9 cellular contexts compared by ENCODE assay signal in genomic region chr2:126655066-126655465, GRCh38. TPM values are rescaled to one million over a fixed set of nuclear protein-coding genes. Genes with fewer than 3 reads are reported as not detected.
DNase-seq lines count a peak whose midpoint lies in the region; ATAC-seq, FAIRE-seq and TF ChIP-seq lines count a peak whose summit lies in the region.
"Had no signal": no experiment of that assay in that cellular context is flagged by ENCODE, and none has a peak within 500 bp of the region (broad histone marks: within the 10 kb centered on the region; RNA-seq: fewer than 3 reads in every experiment).

No MANE protein-coding gene starts in this region.

- no peaks in the 10 kb centered on the region for H4K20me1 ChIP-seq in SK-N-SH (ENCODE audit: insufficient read depth)
- no peaks in the 10 kb centered on the region for H4K20me1 ChIP-seq in HepG2 (ENCODE audit: insufficient read depth, low read length)

- ATAC-seq in SK-N-SH treated with all-trans-retinoic acid at 6 μM for 48 hours (no peak), HepG2 (no peak)
- no peak for ATAC-seq in activated T-helper 17 cell treated with anti-CD3 and anti-CD28 coated beads, Interleukin-2, amount 50 U/mL, for 72 hours (replicated peaks)
- no peak for ATAC-seq in activated CD4-positive, CD25-positive, alpha-beta regulatory T cell treated with anti-CD3 and anti-CD28 coated beads, Interleukin-2, amount 50 U/mL, for 24 hours
- ATAC-seq: PC-3 had no signal

- CTCF ChIA-PET in SK-N-SH (lab: Yijun Ruan, JAX): no interaction called here
- CTCF ChIA-PET in HepG2 (lab: Yijun Ruan, JAX; ENCODE audit: low intra/inter-chr PET ratio, low total read pairs): no interaction called here

- peaks cover 16% of the 10 kb centered on the region for H3K4me1 Mint-ChIP-seq in activated T-helper 17 cell treated with anti-CD3 and anti-CD28 coated beads, Interleukin-2, amount 50 U/mL, for 72 hours

- H3K36me3 Mint-ChIP-seq in activated T-helper 17 cell treated with anti-CD3 and anti-CD28 coated beads, Interleukin-2, amount 50 U/mL, for 72 hours (ENCODE audit: low read depth): peaks cover 41% of the 10 kb centered on the region

- no peaks in the 10 kb centered on the region for H3F3A ChIP-seq in SK-N-SH (replicated peaks; ENCODE audit: insufficient read depth)

- H3K4me1 ChIP-seq in SK-N-SH (ENCODE audit: control insufficient read depth in 1 of 2, insufficient read depth in 2 of 2, low read depth in 1 of 2, low read length in 1 of 2): no peaks in the 10 kb centered on the region; a peak in 1 of 4 replicates
- H3K4me1 ChIP-seq in HepG2 (ENCODE audit: insufficient read depth, low read length): no peaks in the 10 kb centered on the region
- peaks cover 47% of the 10 kb centered on the region for H3K4me1 ChIP-seq in stomach smooth muscle (ENCODE audit: control insufficient read depth, insufficient read depth, low read length)

- H3K36me3 ChIP-seq in SK-N-SH (replicated peaks in 1 of 2; ENCODE audit: control insufficient read depth in 1 of 2, insufficient read depth in 2 of 2, low read length in 1 of 2): no peaks in the 10 kb centered on the region
- H3K36me3 ChIP-seq in HepG2 (replicated peaks in 1 of 2; ENCODE audit: control insufficient read depth in 1 of 2, insufficient read depth in 2 of 2, low read length in 2 of 2): no peaks in the 10 kb centered on the region
- H3K36me3 ChIP-seq in stomach smooth muscle (ENCODE audit: control insufficient read depth in 2 of 2, insufficient read depth in 2 of 2, low read length in 2 of 2): no peaks in the 10 kb centered on the region

- H3K27me3 ChIP-seq in SK-N-SH (ENCODE audit: insufficient read depth) (no peaks in the 10 kb centered on the region), HepG2 (ENCODE audit: control insufficient read depth in 1 of 2, insufficient read depth in 2 of 2, low read length in 2 of 2) (peaks cover 4 to 53% of the 10 kb centered on the region in 2 experiments; a peak in 4 of 5 replicates), stomach smooth muscle (ENCODE audit: control insufficient read depth in 1 of 2, insufficient read depth in 2 of 2, low read length in 2 of 2) (no peaks in the 10 kb centered on the region)

- WGBS in SK-N-SH (ENCODE audit: low lambda C conversion rate): 40% methylated on average over 6 of the region's 6 CpGs
- 69% methylated on average over 6 of the region's 6 CpGs for WGBS in HepG2 (ENCODE audit: low lambda C conversion rate)

- POLR2A ChIA-PET in SK-N-SH (lab: Yijun Ruan, JAX) (no interaction called here), HepG2 (lab: Yijun Ruan, JAX) (no interaction called here)

- H3K9ac ChIP-seq in SK-N-SH: no peak overlapping the region
- H3K9ac ChIP-seq in HepG2 (ENCODE audit: insufficient read depth, low read depth, low read length): no peak overlapping the region
- H3K9ac ChIP-seq in stomach smooth muscle (ENCODE audit: low read length in 2 of 2): peak overlapping the region; percentile 80 to 97

- H3K27ac ChIP-seq in SK-N-SH (ENCODE audit: low read depth in 2 of 2, low read length in 1 of 2) (no peak overlapping the region), HepG2 (ENCODE audit: extremely low read length, insufficient read depth, low read length) (no peak overlapping the region), stomach smooth muscle (ENCODE audit: low read length) (peak overlapping the region; percentile 98)

- TF ChIP-seq POLR2A in HepG2 (IDR thresholded peaks at IDR 0.05; ENCODE audit: insufficient read depth in 1 of 2, low read depth in 2 of 2, low read length in 2 of 2): no peak

- no peak overlapping the region for H3K4me3 ChIP-seq in SK-N-SH (ENCODE audit: low read depth in 2 of 2, low read length in 1 of 2)
- H3K4me3 ChIP-seq in HepG2 (replicated peaks in 1 of 3; ENCODE audit: insufficient read depth in 1 of 3, low read depth in 2 of 3, low read length in 3 of 3): no peak overlapping the region
- H3K4me3 ChIP-seq in stomach smooth muscle (ENCODE audit: low read length in 2 of 2): peak overlapping the region; percentile 67 to 90

- H3K79me2 ChIP-seq in SK-N-SH (ENCODE audit: insufficient read depth) (no peaks in the 10 kb centered on the region), HepG2 (ENCODE audit: insufficient read depth, low read length) (no peaks in the 10 kb centered on the region)

- TF ChIP-seq RAD21 in SK-N-SH (IDR thresholded peaks at IDR 0.05; ENCODE audit: low read length) (no peak), HepG2 (CRISPR knock-in tag; IDR thresholded peaks at IDR 0.05) (no peak)

- H3K4me3 Mint-ChIP-seq in activated T-helper 17 cell treated with anti-CD3 and anti-CD28 coated beads, Interleukin-2, amount 50 U/mL, for 72 hours: peak overlapping the region; percentile 99

- BruUV-seq in HepG2 (replicated peaks; lab: Mats Ljungman, UMichigan): no TSS peak

- DNase-seq in SK-N-SH (peak; percentile 2), HepG2 (ENCODE audit: low spot score) (no peak), NCI-H345 (lab: John Stamatoyannopoulos, UW) (no peak), NCI-H526 treated with DMSO at 0.1 percent for 48 hours (lab: John Stamatoyannopoulos, UW) (no peak)
- DNase-seq: PC-3 had no signal

- H3K4me2 ChIP-seq in SK-N-SH: no peak overlapping the region
- no peak overlapping the region for H3K4me2 ChIP-seq in HepG2 (ENCODE audit: low read depth, low read length)

- TF ChIP-seq CTCF in SK-N-SH (IDR thresholded peaks at IDR 0.05): no peak
- TF ChIP-seq CTCF in HepG2 (CRISPR knock-in tag; IDR thresholded peaks at IDR 0.05): no peak

- TF ChIP-seq EP300 in SK-N-SH (IDR thresholded peaks at IDR 0.05; ENCODE audit: borderline replicate concordance in 1 of 2, low read depth in 1 of 2, low read length in 1 of 2) (no peak), HepG2 (IDR thresholded peaks at IDR 0.05; ENCODE audit: low read depth in 2 of 2, low read length in 2 of 2) (no peak), HepG2 (CRISPR knock-in tag; IDR thresholded peaks at IDR 0.05; ENCODE audit: borderline replicate concordance) (no peak)

- no peak overlapping the region for H2AFZ ChIP-seq in SK-N-SH (ENCODE audit: low read depth)
- no peak overlapping the region for H2AFZ ChIP-seq in HepG2 (ENCODE audit: low read length)

- H3K9me3 Mint-ChIP-seq in activated T-helper 17 cell treated with anti-CD3 and anti-CD28 coated beads, Interleukin-2, amount 50 U/mL, for 72 hours: peaks cover 7% of the 10 kb centered on the region

- no peaks in the 10 kb centered on the region for H3K27me3 Mint-ChIP-seq in activated T-helper 17 cell treated with anti-CD3 and anti-CD28 coated beads, Interleukin-2, amount 50 U/mL, for 72 hours

- no peaks in the 10 kb centered on the region for H3K9me2 ChIP-seq in SK-N-SH

- FAIRE-seq in HepG2 (lab: Jason Lieb, UNC): no peak

- H3K9me3 ChIP-seq in SK-N-SH (no peaks in the 10 kb centered on the region), HepG2 (ENCODE audit: low read length) (no peaks in the 10 kb centered on the region), stomach smooth muscle (ENCODE audit: control insufficient read depth in 2 of 2, low read length in 2 of 2) (no peaks in the 10 kb centered on the region)

- intact Hi-C loops in HepG2 (cut with micrococcal nuclease; ENCODE audit: unreplicated experiment): no loop called here

- peak overlapping the region; percentile 93 for H3K27ac Mint-ChIP-seq in activated T-helper 17 cell treated with anti-CD3 and anti-CD28 coated beads, Interleukin-2, amount 50 U/mL, for 72 hours

- in situ Hi-C loops in HepG2 (cut with HindIII; ENCODE audit: extremely low pct_ligation_motif_present, low pct_unique_long_range_greater_than_20kb): no loop called here

TF ChIP-seq in SK-N-SH, 30 proteins besides CTCF, POLR2A, EP300 and RAD21 (continues in another document):
- TF ChIP-seq GABPA (IDR thresholded peaks at IDR 0.05; ENCODE audit: low read depth) (no peak), FOSL2 (IDR thresholded peaks at IDR 0.05; ENCODE audit: borderline replicate concordance, low read depth) (no peak), RFX5 (IDR thresholded peaks at IDR 0.05; ENCODE audit: low read length) (no peak)

TF ChIP-seq in SK-N-SH treated with all-trans-retinoic acid at 6 μM for 48 hours, 23 proteins besides CTCF, POLR2A, EP300 and RAD21:
- no peak for TF ChIP-seq ZNF8 (CRISPR knock-in tag; IDR thresholded peaks at IDR 0.05)

TF ChIP-seq in HepG2, 621 proteins besides CTCF, POLR2A, EP300 and RAD21:
- TF ChIP-seq ZNF672 (CRISPR knock-in tag; IDR thresholded peaks at IDR 0.05): 0 out of 2 replicates have a peak, but pooled peaks have one; percentile 6
- TF ChIP-seq NR2F1 (CRISPR knock-in tag; IDR thresholded peaks at IDR 0.05): no peak
- TF ChIP-seq KDM2A (CRISPR knock-in tag; IDR thresholded peaks at IDR 0.05; ENCODE audit: borderline replicate concordance, low read depth): no peak
TF ChIP-seq in HepG2: peak in this region for 1.

RNA-seq across cellular contexts. Expression of gene GYPC, which starts 0.9 kb away (rescaled TPM):
- polyA plus RNA-seq in SK-N-SH (2012; rRNA removed): not detected in 2 replicates
- not detected in 2 replicates for polyA plus RNA-seq in SK-N-SH (2012; cell fraction: cytosol; rRNA removed)
- not detected in 2 replicates for polyA plus RNA-seq in SK-N-SH (2012; cell fraction: nucleus; rRNA removed)
- 100 to 1,000 TPM; 115 to 123 TPM for total RNA-seq in activated T-helper 17 cell treated with anti-CD3 and anti-CD28 coated beads, Interleukin-2, amount 50 U/mL, for 72 hours
- total RNA-seq in HepG2 (2016; rRNA removed; fragmentation: Illumina TruSeq; extraction: Trizol): not detected in 2 replicates
- not detected in 2 replicates for total RNA-seq in HepG2 (2016; cell fraction: cytosol; rRNA removed; fragmentation: Illumina TruSeq; extraction: Trizol; ENCODE audit: low read depth)
- total RNA-seq in HepG2 (2016; cell fraction: insoluble cytoplasmic fraction; rRNA removed; fragmentation: Illumina TruSeq; extraction: Trizol): not detected in 2 replicates
- total RNA-seq in HepG2 (2016; cell fraction: membrane; rRNA removed; fragmentation: Illumina TruSeq; extraction: Trizol): not detected in 2 replicates
- total RNA-seq in HepG2 (2016; cell fraction: nucleus; rRNA removed; fragmentation: Illumina TruSeq; extraction: Trizol): not detected in 2 replicates
- 0.09 TPM in 1 of 2 replicates, not detected in the other for polyA plus RNA-seq in HepG2 (2011; rRNA removed)
- not detected in 2 replicates for polyA plus RNA-seq in HepG2 (2011; cell fraction: cytosol; rRNA removed)
- polyA plus RNA-seq in HepG2 (2011; cell fraction: nucleus; rRNA removed): not detected in 2 replicates
- not detected in 2 replicates for polyA plus RNA-seq in HepG2 (2012)
- not detected in 2 replicates for polyA plus RNA-seq in HepG2 (2016; cell fraction: cytosol; fragmentation: Illumina TruSeq; extraction: Trizol; ENCODE audit: low read depth)
- not detected in 2 replicates for polyA plus RNA-seq in HepG2 (2016; cell fraction: insoluble cytoplasmic fraction; fragmentation: Illumina TruSeq; extraction: Trizol; ENCODE audit: low read depth)
- not detected in 2 replicates for polyA plus RNA-seq in HepG2 (2016; cell fraction: membrane; fragmentation: Illumina TruSeq; extraction: Trizol; ENCODE audit: low read depth)
- polyA plus RNA-seq in HepG2 (2016; cell fraction: nucleus; fragmentation: Illumina TruSeq; extraction: Trizol; ENCODE audit: insufficient read depth, low read depth): not detected in 2 replicates
- polyA minus RNA-seq in HepG2 (2011; rRNA and poly(A)+ RNA removed; ENCODE audit: low replicate concordance): 1.8 and 3.2 TPM in 2 replicates
- not detected in 2 replicates for polyA minus RNA-seq in HepG2 (2011; cell fraction: cytosol; rRNA and poly(A)+ RNA removed)
- not detected in 2 replicates for polyA minus RNA-seq in HepG2 (2011; cell fraction: nucleus; rRNA and poly(A)+ RNA removed)
- total RNA-seq: PC-3 had no signal

Comparison
In these comparisons a context has a peak if more than half of its experiments do, and no peak if none do; other contexts are left out.
1. H3K4me3 ChIP-seq: peak in stomach smooth muscle (2 of 2); none in SK-N-SH (0 of 2) and HepG2 (0 of 3).
2. H3K9ac ChIP-seq: peak in stomach smooth muscle (2 of 2); none in SK-N-SH (single experiment) and HepG2 (single experiment).
3. RNA of gene GYPC, which starts 0.9 kb away (total RNA-seq): 115 to 123 TPM in activated T-helper 17 cell treated with anti-CD3 and anti-CD28 coated beads, Interleukin-2, amount 50 U/mL, for 72 hours; not detected in HepG2; every median in the first group is over 100 times any median in the second.